9 cellular contexts compared by ENCODE assay signal in genomic region chr17:32523827-32524552, GRCh38. TPM values are rescaled to one million over a fixed set of nuclear protein-coding genes. Genes with fewer than 3 reads are reported as not detected.
DNase-seq lines count a peak whose midpoint lies in the region; ATAC-seq and TF ChIP-seq lines count a peak whose summit lies in the region.
"Had no signal": no experiment of that assay in that cellular context is flagged by ENCODE, and none has a peak within 500 bp of the region (broad histone marks: within the 10 kb centered on the region; RNA-seq: fewer than 3 reads in every experiment).

No MANE protein-coding gene starts in this region.

- H3K9ac ChIP-seq in KMS-11: no peak overlapping the region

- H4K20me1 ChIP-seq in KMS-11 (ENCODE audit: insufficient read depth): no peaks in the 10 kb centered on the region

- H3K4me1 ChIP-seq in KMS-11 (ENCODE audit: low read depth, poor library complexity, severe bottlenecking): peaks cover 28% of the 10 kb centered on the region

- peak overlapping the region; percentile 59 for H3K4me3 Mint-ChIP-seq in memory B cell
- no peak overlapping the region for H3K4me3 Mint-ChIP-seq in endothelial cell (ENCODE audit: unreplicated experiment)

- intact Hi-C loops in left ventricle myocardium superior (cut with micrococcal nuclease): no loop called here

- H3K79me2 ChIP-seq in KMS-11 (ENCODE audit: insufficient read depth, low read depth): no peaks in the 10 kb centered on the region

- H3K36me3 Mint-ChIP-seq in memory B cell (no peaks in the 10 kb centered on the region), endothelial cell (ENCODE audit: low read depth, unreplicated experiment) (no peaks in the 10 kb centered on the region)

- peak overlapping the region; percentile 90 for H3K27ac Mint-ChIP-seq in memory B cell
- no peak overlapping the region for H3K27ac Mint-ChIP-seq in endothelial cell (ENCODE audit: unreplicated experiment)

- H2AFZ ChIP-seq in KMS-11 (ENCODE audit: low read depth): no peak overlapping the region

- peak overlapping the region; percentile 66; the same call in 1 of the 2 replicates for H3K4me2 ChIP-seq in KMS-11

- H3K4me1 Mint-ChIP-seq in memory B cell (peaks cover 52% of the 10 kb centered on the region), endothelial cell (ENCODE audit: unreplicated experiment) (peaks cover 24% of the 10 kb centered on the region)

- no peaks in the 10 kb centered on the region for H3K27me3 Mint-ChIP-seq in memory B cell
- peaks cover 4% of the 10 kb centered on the region for H3K27me3 Mint-ChIP-seq in endothelial cell (ENCODE audit: unreplicated experiment)

- no peaks in the 10 kb centered on the region for H3K27me3 ChIP-seq in KMS-11 (ENCODE audit: insufficient read depth, low read depth)

- no peaks in the 10 kb centered on the region for H3K36me3 ChIP-seq in KMS-11 (ENCODE audit: insufficient read depth)

- TF ChIP-seq CTCF in KMS-11 (conservative IDR thresholded peaks at IDR 0.05; ENCODE audit: low read depth, low read length): no peak
- no peak for TF ChIP-seq CTCF in endothelial cell (IDR thresholded peaks at IDR 0.05; ENCODE audit: unreplicated experiment)

- no peak overlapping the region for H3K27ac ChIP-seq in KMS-11

- peak; percentile 66 for ATAC-seq in GM18517 (IDR thresholded peaks at IDR 0.05; ENCODE audit: unreplicated experiment)
- peak; percentile 37 for ATAC-seq in GM21526 (IDR thresholded peaks at IDR 0.05; ENCODE audit: low FRiP score, unreplicated experiment)
- ATAC-seq in memory B cell (ENCODE audit: low read depth): peak; percentile 57
- no peak for ATAC-seq in left ventricle myocardium superior
- ATAC-seq: Right ventricle myocardium inferior had no signal

- no peaks in the 10 kb centered on the region for H3K9me3 Mint-ChIP-seq in memory B cell
- no peaks in the 10 kb centered on the region for H3K9me3 Mint-ChIP-seq in endothelial cell (ENCODE audit: unreplicated experiment)

- DNase-seq in memory B cell (ENCODE audit: low spot score in 2 of 2) (peak in 1 of 2 donors; percentile 46), left ventricle myocardium superior (no peak), inferior parietal cortex (ENCODE audit: extremely low spot score) (no peak), endothelial cell (ENCODE audit: low spot score) (no peak), OCI-M2 (lab: John Stamatoyannopoulos, UW; ENCODE audit: unreplicated experiment) (no peak)

- no peak overlapping the region for H3K4me3 ChIP-seq in KMS-11 (IDR thresholded peaks at IDR 0.05; ENCODE audit: insufficient read depth, low read depth, low read length)

RNA-seq across cellular contexts. Expression of gene CDK5R1, which starts 37.2 kb away (rescaled TPM):
- total RNA-seq in left ventricle myocardium superior: 1.4 TPM
- 2.2 TPM for total RNA-seq in endothelial cell (ENCODE audit: unreplicated experiment)
